Comparison of ENCODE assay signal across 8 cellular contexts in the genomic region with DNA sequence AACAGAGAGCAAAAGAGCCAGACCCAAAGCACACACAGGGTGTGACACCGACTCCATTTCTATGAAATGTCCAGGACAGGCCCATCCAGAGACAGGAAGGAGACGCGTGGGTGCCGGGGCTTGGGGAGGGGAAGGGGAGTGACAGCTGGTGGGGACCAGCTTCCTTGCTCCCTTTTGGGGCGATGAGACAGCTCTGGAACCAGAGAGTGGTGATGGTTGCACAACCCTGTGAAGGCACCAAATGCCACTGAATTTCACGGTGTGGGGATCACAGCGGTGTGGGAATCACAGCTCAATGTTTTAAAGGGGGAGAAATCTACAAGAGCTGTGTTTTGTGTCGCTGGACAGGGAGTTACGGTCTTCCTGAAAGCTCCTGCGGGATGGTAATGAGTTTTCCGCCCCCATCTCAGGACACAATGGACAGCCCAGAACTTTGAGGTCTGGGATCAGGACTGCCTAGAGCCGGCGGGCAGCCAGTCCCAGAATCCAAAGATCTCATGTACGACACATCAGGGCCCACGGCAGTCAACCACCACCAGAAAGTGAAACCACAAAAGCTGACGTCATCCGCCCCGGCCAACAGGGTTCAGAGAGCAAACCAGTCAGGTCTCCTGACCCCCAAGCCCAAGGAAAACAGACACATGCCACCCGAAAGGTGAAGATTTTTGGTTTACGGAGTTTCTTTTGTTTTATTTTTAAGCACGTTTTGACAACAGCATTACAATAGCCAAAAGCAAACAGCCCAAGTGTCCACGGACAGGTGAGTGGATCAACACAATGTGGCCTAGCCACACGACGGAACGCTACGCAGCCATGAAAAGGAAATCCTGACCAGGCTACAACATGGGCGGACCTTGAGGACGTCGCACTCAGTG. TPM values are rescaled to one million over a fixed set of nuclear protein-coding genes. Genes with fewer than 3 reads are reported as not detected.
DNase-seq lines count a peak whose midpoint lies in the region; ATAC-seq and TF ChIP-seq lines count a peak whose summit lies in the region.

No MANE protein-coding gene starts in this region.

- POLR2A ChIA-PET in CD8-positive, alpha-beta T cell (lab: Charles Lee) = no interaction called here

- peak; percentile 80 for ATAC-seq in CD8-positive, alpha-beta T cell
- ATAC-seq in left lobe of liver (peak; percentile 94), GM18511 (IDR thresholded peaks at IDR 0.05; ENCODE audit: unreplicated experiment) (no peak)

- peaks cover 18% of the 10 kb centered on the region for H3K36me3 Mint-ChIP-seq in CD8-positive, alpha-beta T cell

- H3K27me3 ChIP-seq in CD8-positive, alpha-beta T cell (ENCODE audit: insufficient read depth, low read length) = no peaks in the 10 kb centered on the region

- intact Hi-C loops in CD8-positive, alpha-beta T cell (cut with DNase I, micrococcal nuclease) = no loop called here

- H3K4me3 Mint-ChIP-seq in CD8-positive, alpha-beta T cell = peak overlapping the region; percentile 84

- H3K9me3 Mint-ChIP-seq in CD8-positive, alpha-beta T cell = no peaks in the 10 kb centered on the region

- H3K4me3 ChIP-seq in CD8-positive, alpha-beta T cell (ENCODE audit: low read depth, low read length) = peak overlapping the region; percentile 37
- no peak overlapping the region for H3K4me3 ChIP-seq in astrocyte of the cerebellum (ENCODE audit: low read depth, low read length)

- H3K27ac ChIP-seq in CD8-positive, alpha-beta T cell (ENCODE audit: low read depth, low read length) = peak overlapping the region; percentile 76

- TF ChIP-seq CTCF in CD8-positive, alpha-beta T cell (IDR thresholded peaks at IDR 0.05) = no peak
- no peak for TF ChIP-seq CTCF in astrocyte of the cerebellum (IDR thresholded peaks at IDR 0.05; ENCODE audit: low read depth, low read length, missing control alignments)

- H3K4me1 Mint-ChIP-seq in CD8-positive, alpha-beta T cell (ENCODE audit: low read depth) = peaks cover 36% of the 10 kb centered on the region

- CTCF ChIA-PET in CD8-positive, alpha-beta T cell (lab: Charles Lee) = interaction anchor here (0.6 to 0.8 kb wide), 3 partner anchors 23 to 155 kb away, joined by 3 read pairs; no protein-coding TSS in a partner anchor

- H3K27ac Mint-ChIP-seq in CD8-positive, alpha-beta T cell = peak overlapping the region; percentile 99

- H3K27me3 Mint-ChIP-seq in CD8-positive, alpha-beta T cell (ENCODE audit: low read depth) = no peaks in the 10 kb centered on the region

- peak; percentile 33 to 74 (median 71) for DNase-seq in CD8-positive, alpha-beta T cell
- DNase-seq in T-helper 22 cell (ENCODE audit: low read depth) (peak; percentile 42), astrocyte of the cerebellum (ENCODE audit: low read depth) (peak; percentile 26), left lobe of liver (ENCODE audit: low spot score) (peak; percentile 93), NCI-H2081 treated with DMSO at 0.1 percent for 48 hours (lab: John Stamatoyannopoulos, UW) (no peak), HuH-7.5 (ENCODE audit: low spot score) (no peak)
- DNase-seq in stimulated activated CD8-positive, alpha-beta memory T cell treated with anti-CD3 and anti-CD28 coated beads, Interleukin-12 subunit alpha, Interleukin-12 subunit beta, amount 100 ng/mL, for 1 hour (ENCODE audit: low read depth) = peak; percentile 58

- H3K4me1 ChIP-seq in CD8-positive, alpha-beta T cell (ENCODE audit: insufficient read depth, low read length) = peaks cover 16% of the 10 kb centered on the region

- H3K36me3 ChIP-seq in CD8-positive, alpha-beta T cell (ENCODE audit: insufficient read depth, low read length) = no peaks in the 10 kb centered on the region

- no peaks in the 10 kb centered on the region for H3K9me3 ChIP-seq in CD8-positive, alpha-beta T cell (ENCODE audit: low read length)

- in situ Hi-C loops in astrocyte of the cerebellum (cut with HindIII; ENCODE audit: low sequenced_read_pairs) = no loop called here

RNA-seq across cellular contexts. Expression of gene SGTA, which starts 7.3 kb away (rescaled TPM):
- total RNA-seq in CD8-positive, alpha-beta T cell = 10 to 100 TPM; 38.2 to 38.9 TPM
- 25.7 TPM for total RNA-seq in left lobe of liver

RNA-seq across cellular contexts. Expression of gene THOP1, which starts 9.5 kb away (rescaled TPM):
- total RNA-seq in CD8-positive, alpha-beta T cell = 10 to 100 TPM; 23.4 to 27.7 TPM
- 33.5 TPM for total RNA-seq in left lobe of liver

RNA-seq across cellular contexts. Expression of gene SLC39A3, which starts 36.0 kb away (rescaled TPM):
- 10 to 100 TPM; 11.7 to 12.0 TPM for total RNA-seq in CD8-positive, alpha-beta T cell
- total RNA-seq in left lobe of liver = 18.6 TPM

RNA-seq across cellular contexts. Expression of gene ZNF554, which starts 43.9 kb away (rescaled TPM):
- 1 to 10 TPM; 2.6 to 2.7 TPM for total RNA-seq in CD8-positive, alpha-beta T cell
- total RNA-seq in left lobe of liver = 2.8 TPM

RNA-seq across cellular contexts. Expression of gene DIRAS1, which starts 54.6 kb away (rescaled TPM):
- under 1 TPM; 0.19 to 0.42 TPM for total RNA-seq in CD8-positive, alpha-beta T cell
- 0.10 TPM for total RNA-seq in left lobe of liver

Comparison
In these comparisons a context has a peak if more than half of its experiments do, and no peak if none do; other contexts are left out.
1. DNase-seq: peak in CD8-positive, alpha-beta T cell (7 of 7), T-helper 22 cell (single experiment), astrocyte of the cerebellum (single experiment), left lobe of liver (single experiment) and stimulated activated CD8-positive, alpha-beta memory T cell treated with anti-CD3 and anti-CD28 coated beads, Interleukin-12 subunit alpha, Interleukin-12 subunit beta, amount 100 ng/mL, for 1 hour (single experiment); none in NCI-H2081 treated with DMSO at 0.1 percent for 48 hours (single experiment) and HuH-7.5 (single experiment).